Comparison of ENCODE assay signal across 12 cellular contexts in the genomic region with DNA sequence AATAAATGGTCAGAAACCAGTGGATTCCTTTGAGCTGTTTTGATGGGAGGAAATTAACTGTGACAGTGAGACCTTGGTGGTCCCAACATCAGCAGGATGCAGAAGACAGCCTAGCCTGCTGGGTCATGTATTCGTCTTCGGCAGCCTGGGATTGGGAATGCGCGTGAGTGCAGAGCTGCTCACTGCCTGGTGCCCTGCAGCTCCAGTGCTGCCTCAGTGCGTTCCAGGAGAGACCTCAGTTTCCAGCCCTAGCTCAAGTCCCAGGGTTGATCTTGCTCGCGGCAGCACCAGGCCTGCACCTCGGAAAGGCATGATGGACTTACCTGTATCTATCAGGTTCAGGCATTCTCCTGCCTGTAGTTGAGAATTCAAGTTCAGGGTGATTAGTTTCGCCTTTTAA.
DNase-seq lines count a peak whose midpoint lies in the region; ATAC-seq, FAIRE-seq and TF ChIP-seq lines count a peak whose summit lies in the region.
"Had no signal": no experiment of that assay in that cellular context is flagged by ENCODE, and none has a peak within 500 bp of the region (broad histone marks: within the 10 kb centered on the region; RNA-seq: fewer than 3 reads in every experiment).

No MANE protein-coding gene starts in this region.

- H3K9me3 ChIP-seq in SK-N-MC (ENCODE audit: low read depth, low read length): no peaks in the 10 kb centered on the region
- no peaks in the 10 kb centered on the region for H3K9me3 ChIP-seq in HepG2 (ENCODE audit: low read length)
- H3K9me3 ChIP-seq in upper lobe of right lung: no peaks in the 10 kb centered on the region

- no peak for TF ChIP-seq RAD21 in HepG2 (CRISPR knock-in tag; IDR thresholded peaks at IDR 0.05)

- TF ChIP-seq CTCF in HepG2 (CRISPR knock-in tag; IDR thresholded peaks at IDR 0.05): no peak
- no peak for TF ChIP-seq CTCF in upper lobe of right lung (IDR thresholded peaks at IDR 0.05)

- H3K4me1 ChIP-seq in HepG2 (ENCODE audit: insufficient read depth, low read length): no peaks in the 10 kb centered on the region
- peaks cover 37% of the 10 kb centered on the region for H3K4me1 ChIP-seq in upper lobe of right lung

- in situ Hi-C loops in HepG2 (cut with HindIII; ENCODE audit: extremely low pct_ligation_motif_present, low pct_unique_long_range_greater_than_20kb): no loop called here

- intact Hi-C loops in HepG2 (cut with micrococcal nuclease; ENCODE audit: unreplicated experiment) (no loop called here), upper lobe of right lung (cut with DNase I) (no loop called here)

- no TSS peak for BruUV-seq in HepG2 (replicated peaks; lab: Mats Ljungman, UMichigan)

- H3K27ac ChIP-seq in SK-N-MC (no peak overlapping the region), HepG2 (ENCODE audit: extremely low read length, insufficient read depth, low read length) (no peak overlapping the region), upper lobe of right lung (peak overlapping the region; percentile 81)

- peaks cover 0 to 3% of the 10 kb centered on the region in 2 experiments; a peak in 2 of 5 replicates for H3K27me3 ChIP-seq in HepG2 (ENCODE audit: control insufficient read depth in 1 of 2, insufficient read depth in 2 of 2, low read length in 2 of 2)
- H3K27me3 ChIP-seq in upper lobe of right lung: no peaks in the 10 kb centered on the region

- no peak for DNase-seq in stimulated activated naive CD8-positive, alpha-beta T cell treated with anti-CD3 and anti-CD28 coated beads, Interleukin-15, amount 100 ng/mL, for 72 hours
- DNase-seq in SK-N-MC (ENCODE audit: low read depth, low spot score) (no peak), HepG2 (ENCODE audit: low spot score) (no peak), upper lobe of right lung (peak; percentile 49)
- no peak for DNase-seq in stimulated activated CD4-positive, alpha-beta T cell treated with anti-CD3 and anti-CD28 coated beads, Interleukin-15, amount 100 ng/mL, for 24 hours
- DNase-seq: activated CD4-positive, CD25-positive, alpha-beta regulatory T cell treated with anti-CD3 and anti-CD28 coated beads, Interleukin-2, amount 50 U/mL, for 72 hours; SIG-M5; T-helper 9 cell had no signal

- FAIRE-seq in HepG2 (lab: Jason Lieb, UNC): no peak
- FAIRE-seq: D721Med had no signal

- CTCF ChIA-PET in HepG2 (lab: Yijun Ruan, JAX; ENCODE audit: low intra/inter-chr PET ratio, low total read pairs): no interaction called here

- POLR2A ChIA-PET in HepG2 (lab: Yijun Ruan, JAX): no interaction called here

- H3K9ac ChIP-seq in SK-N-MC (ENCODE audit: insufficient read length): no peak overlapping the region
- H3K9ac ChIP-seq in HepG2 (ENCODE audit: insufficient read depth, low read depth, low read length): no peak overlapping the region

- H3K36me3 ChIP-seq in SK-N-MC (ENCODE audit: insufficient read depth, low read length): no peaks in the 10 kb centered on the region
- H3K36me3 ChIP-seq in HepG2 (replicated peaks in 1 of 2; ENCODE audit: control insufficient read depth in 1 of 2, insufficient read depth in 2 of 2, low read length in 2 of 2): no peaks in the 10 kb centered on the region
- H3K36me3 ChIP-seq in upper lobe of right lung: no peaks in the 10 kb centered on the region

- peak overlapping the region; percentile 53 for H3K27ac Mint-ChIP-seq in stimulated activated naive CD8-positive, alpha-beta T cell treated with anti-CD3 and anti-CD28 coated beads, Interleukin-15, Interleukin-2, amounts not matched to agents 100 ng/mL and 50 ng/mL, for 24 hours
- H3K27ac Mint-ChIP-seq in stimulated activated naive CD8-positive, alpha-beta T cell treated with anti-CD3 and anti-CD28 coated beads, Interleukin-15, amount 100 ng/mL, for 72 hours: no peak overlapping the region

- H3K27me3 Mint-ChIP-seq in stimulated activated naive CD8-positive, alpha-beta T cell treated with anti-CD3 and anti-CD28 coated beads, Interleukin-15, Interleukin-2, amounts not matched to agents 100 ng/mL and 50 ng/mL, for 24 hours: peaks cover 3% of the 10 kb centered on the region
- no peaks in the 10 kb centered on the region for H3K27me3 Mint-ChIP-seq in stimulated activated naive CD8-positive, alpha-beta T cell treated with anti-CD3 and anti-CD28 coated beads, Interleukin-15, amount 100 ng/mL, for 72 hours

- WGBS in HepG2 (ENCODE audit: low lambda C conversion rate): 53% methylated on average over 9 of the region's 9 CpGs

- H4K20me1 ChIP-seq in HepG2 (ENCODE audit: insufficient read depth, low read length): no peaks in the 10 kb centered on the region

- H3K4me3 Mint-ChIP-seq in stimulated activated naive CD8-positive, alpha-beta T cell treated with anti-CD3 and anti-CD28 coated beads, Interleukin-15, Interleukin-2, amounts not matched to agents 100 ng/mL and 50 ng/mL, for 24 hours: no peak overlapping the region
- peak overlapping the region in 1 of 2 donors; percentile 78 for H3K4me3 Mint-ChIP-seq in stimulated activated naive CD8-positive, alpha-beta T cell treated with anti-CD3 and anti-CD28 coated beads, Interleukin-15, amount 100 ng/mL, for 72 hours

- TF ChIP-seq POLR2A in HepG2 (IDR thresholded peaks at IDR 0.05; ENCODE audit: insufficient read depth in 1 of 2, low read depth in 2 of 2, low read length in 2 of 2): no peak

- H3K4me3 ChIP-seq in SK-N-MC: peak overlapping the region; percentile 33; the same call in 1 of the 2 replicates
- no peak overlapping the region for H3K4me3 ChIP-seq in HepG2 (replicated peaks in 1 of 3; ENCODE audit: insufficient read depth in 1 of 3, low read depth in 2 of 3, low read length in 3 of 3)
- no peak overlapping the region for H3K4me3 ChIP-seq in upper lobe of right lung

- ATAC-seq in stimulated activated naive CD8-positive, alpha-beta T cell treated with anti-CD3 and anti-CD28 coated beads, Interleukin-15, amount 100 ng/mL, for 72 hours: no peak
- ATAC-seq in HepG2: no peak
- ATAC-seq in upper lobe of right lung: no peak
- ATAC-seq in GM18868 (IDR thresholded peaks at IDR 0.05; ENCODE audit: unreplicated experiment): no peak
- ATAC-seq in GM21367 (IDR thresholded peaks at IDR 0.05; ENCODE audit: unreplicated experiment): no peak

- TF ChIP-seq EP300 in HepG2 (IDR thresholded peaks at IDR 0.05; ENCODE audit: low read depth in 2 of 2, low read length in 2 of 2) (no peak), HepG2 (CRISPR knock-in tag; IDR thresholded peaks at IDR 0.05; ENCODE audit: borderline replicate concordance) (no peak)

- peaks cover 45% of the 10 kb centered on the region for H3K4me1 Mint-ChIP-seq in stimulated activated naive CD8-positive, alpha-beta T cell treated with anti-CD3 and anti-CD28 coated beads, Interleukin-15, Interleukin-2, amounts not matched to agents 100 ng/mL and 50 ng/mL, for 24 hours (ENCODE audit: low read depth)
- H3K4me1 Mint-ChIP-seq in stimulated activated naive CD8-positive, alpha-beta T cell treated with anti-CD3 and anti-CD28 coated beads, Interleukin-15, amount 100 ng/mL, for 72 hours: peaks cover 51% of the 10 kb centered on the region

- no peaks in the 10 kb centered on the region for H3K36me3 Mint-ChIP-seq in stimulated activated naive CD8-positive, alpha-beta T cell treated with anti-CD3 and anti-CD28 coated beads, Interleukin-15, Interleukin-2, amounts not matched to agents 100 ng/mL and 50 ng/mL, for 24 hours (ENCODE audit: low read depth)

- H3K9me3 Mint-ChIP-seq in stimulated activated naive CD8-positive, alpha-beta T cell treated with anti-CD3 and anti-CD28 coated beads, Interleukin-15, Interleukin-2, amounts not matched to agents 100 ng/mL and 50 ng/mL, for 24 hours: no peaks in the 10 kb centered on the region
- no peaks in the 10 kb centered on the region for H3K9me3 Mint-ChIP-seq in stimulated activated naive CD8-positive, alpha-beta T cell treated with anti-CD3 and anti-CD28 coated beads, Interleukin-15, amount 100 ng/mL, for 72 hours

- H3K4me2 ChIP-seq in HepG2 (ENCODE audit: low read depth, low read length): no peak overlapping the region

- H3K79me2 ChIP-seq in HepG2 (ENCODE audit: insufficient read depth, low read length): no peaks in the 10 kb centered on the region

- no peak overlapping the region for H2AFZ ChIP-seq in HepG2 (ENCODE audit: low read length)

TF ChIP-seq in HepG2, 621 proteins besides CTCF, POLR2A, EP300 and RAD21:
- no peak for TF ChIP-seq PHF5A (CRISPR knock-in tag; IDR thresholded peaks at IDR 0.05; ENCODE audit: low read depth, unreplicated experiment)
- TF ChIP-seq FOSL1 (CRISPR knock-in tag; IDR thresholded peaks at IDR 0.05; ENCODE audit: borderline replicate concordance): 0 out of 2 replicates have a peak, but pooled peaks have one; percentile 7
- no peak for TF ChIP-seq JARID2 (CRISPR knock-in tag; IDR thresholded peaks at IDR 0.05; ENCODE audit: insufficient replicate concordance)
